ENCODE assay signal across 8 cellular contexts in genomic region chr1:61050541-61051454, GRCh38. TPM values are rescaled to one million over a fixed set of nuclear protein-coding genes. Genes with fewer than 3 reads are reported as not detected.
DNase-seq lines count a peak whose midpoint lies in the region; ATAC-seq and TF ChIP-seq lines count a peak whose summit lies in the region.

No MANE protein-coding gene starts in this region.

- H3K9me3 ChIP-seq in RWPE2 (ENCODE audit: severe bottlenecking), result no peaks in the 10 kb centered on the region
- no peaks in the 10 kb centered on the region for H3K9me3 ChIP-seq in endodermal cell (ENCODE audit: control insufficient read depth, low read length)
- H3K9me3 ChIP-seq in mesodermal cell (ENCODE audit: control insufficient read depth, low read length), result no peaks in the 10 kb centered on the region
- no peaks in the 10 kb centered on the region for H3K9me3 ChIP-seq in tibial nerve

- no peak for TF ChIP-seq EP300 in tibial nerve (IDR thresholded peaks at IDR 0.05)

- peak overlapping the region; percentile 61 for H3K4me3 Mint-ChIP-seq in endodermal cell

- no peaks in the 10 kb centered on the region for H3K27me3 ChIP-seq in RWPE2 (ENCODE audit: insufficient read depth, poor library complexity, severe bottlenecking)
- peaks cover 62% of the 10 kb centered on the region for H3K27me3 ChIP-seq in endodermal cell (ENCODE audit: control insufficient read depth, insufficient read depth, low read length, poor library complexity, severe bottlenecking)
- H3K27me3 ChIP-seq in tibial nerve, result no peaks in the 10 kb centered on the region

- H3K4me1 ChIP-seq in RWPE2 (ENCODE audit: insufficient read depth, poor library complexity, severe bottlenecking), result peaks cover 6% of the 10 kb centered on the region
- no peaks in the 10 kb centered on the region for H3K4me1 ChIP-seq in endodermal cell (ENCODE audit: control insufficient read depth, insufficient read depth, low read length)
- H3K4me1 ChIP-seq in mesodermal cell (ENCODE audit: control insufficient read depth, insufficient read depth, low read length, poor library complexity, severe bottlenecking), result peaks cover 6% of the 10 kb centered on the region
- peaks cover 0 to 50% (median 13%) of the 10 kb centered on the region in 4 donors for H3K4me1 ChIP-seq in tibial nerve

- peak overlapping the region; percentile 36 for H3K27ac ChIP-seq in RWPE2 (ENCODE audit: poor library complexity, severe bottlenecking)
- H3K27ac ChIP-seq in endodermal cell (ENCODE audit: low read depth, low read length), result no peak overlapping the region
- H3K27ac ChIP-seq in mesodermal cell (ENCODE audit: low read depth, low read length, severe bottlenecking), result no peak overlapping the region
- H3K27ac ChIP-seq in tibial nerve, result peak overlapping the region; percentile 93 to 97 (median 96)

- peak; percentile 59 for DNase-seq in AG20443 (ENCODE audit: low spot score)
- no peak for DNase-seq in RWPE2 (ENCODE audit: low spot score)
- peak; percentile 78 for DNase-seq in endodermal cell
- peak in 1 of 2 donors; percentile 16 for DNase-seq in tibial nerve (ENCODE audit: low spot score in 2 of 2)
- DNase-seq in activated CD4-positive, CD25-positive, alpha-beta regulatory T cell (lab: John Stamatoyannopoulos, UW), result no peak
- DNase-seq in A172 (ENCODE audit: low spot score), result no peak

- peaks cover 57% of the 10 kb centered on the region for H3K27me3 Mint-ChIP-seq in endodermal cell (ENCODE audit: insufficient read depth)

- peak in 1 of 2 donors; percentile 12 for TF ChIP-seq POLR2A in tibial nerve (IDR thresholded peaks at IDR 0.05)

- H3K27ac Mint-ChIP-seq in endodermal cell, result no peak overlapping the region

- H3K36me3 ChIP-seq in RWPE2 (ENCODE audit: low read depth) (no peaks in the 10 kb centered on the region), endodermal cell (ENCODE audit: control insufficient read depth, insufficient read depth, low read length) (no peaks in the 10 kb centered on the region), mesodermal cell (ENCODE audit: control insufficient read depth, insufficient read depth, low read length) (no peaks in the 10 kb centered on the region), tibial nerve (no peaks in the 10 kb centered on the region)

- H3K9ac ChIP-seq in endodermal cell (ENCODE audit: extremely low read depth, low read length, poor library complexity, severe bottlenecking), result no peak overlapping the region

- no peak for TF ChIP-seq CTCF in RWPE2 (IDR thresholded peaks at IDR 0.05; ENCODE audit: poor library complexity, severe bottlenecking)
- TF ChIP-seq CTCF in endodermal cell (conservative IDR thresholded peaks at IDR 0.05), result no peak
- no peak for TF ChIP-seq CTCF in tibial nerve (IDR thresholded peaks at IDR 0.05)

- no peaks in the 10 kb centered on the region for H3K36me3 Mint-ChIP-seq in endodermal cell (ENCODE audit: low read depth)

- no peaks in the 10 kb centered on the region for H3K9me3 Mint-ChIP-seq in endodermal cell

- WGBS in endodermal cell (ENCODE audit: insufficient coverage in 1 of 2, insufficient read length in 1 of 2), 2 experiments, result 0% methylated on average over 13 to 84 of the region's 86 CpGs
- WGBS in mesodermal cell (ENCODE audit: insufficient coverage in 2 of 2), 2 experiments, result 0% methylated on average over 29 to 51 of the region's 86 CpGs
- WGBS in tibial nerve, 2 donors, result 2% methylated on average over 47 to 65 of the region's 86 CpGs

- H3K4me3 ChIP-seq in RWPE2 (ENCODE audit: severe bottlenecking), result peak overlapping the region; percentile 60
- peak overlapping the region; percentile 75 for H3K4me3 ChIP-seq in endodermal cell (ENCODE audit: low read length)
- H3K4me3 ChIP-seq in mesodermal cell (ENCODE audit: extremely low read depth, insufficient read depth, low read length, poor library complexity, severe bottlenecking), result peak overlapping the region; percentile 60
- peak overlapping the region; percentile 76 to 93 (median 82) for H3K4me3 ChIP-seq in tibial nerve

- ATAC-seq in GM21390 (IDR thresholded peaks at IDR 0.05; ENCODE audit: unreplicated experiment) (peak; percentile 14), RWPE2 (ENCODE audit: low read depth) (peak; percentile 56; the same call in 2 of the 3 replicates)

- peaks cover 29% of the 10 kb centered on the region for H3K4me1 Mint-ChIP-seq in endodermal cell

RNA-seq across cellular contexts. Expression of gene NFIA, which starts 31.6 kb away (rescaled TPM):
- 1 to 10 TPM; 2.3 to 3.8 TPM for total RNA-seq in endodermal cell
- polyA plus RNA-seq in endodermal cell (2013, experiment 1 of 2), result 3.7 TPM
- 5.1 TPM for polyA plus RNA-seq in endodermal cell (2013, experiment 2 of 2)
- 1.2 TPM for polyA plus RNA-seq in mesodermal cell (2013, experiment 1 of 2)
- 0.86 TPM for polyA plus RNA-seq in mesodermal cell (2013, experiment 2 of 2)
- 10 to 100 TPM; 71.2 to 81.4 (median 75.7) TPM for total RNA-seq in tibial nerve
- total RNA-seq in A172 (2014; rRNA removed; shearing (Covaris generic)), result 0.22 and 0.31 TPM in 2 replicates

Comparison
In these comparisons a context has a peak if more than half of its experiments do, and no peak if none do; other contexts are left out.
1. DNase-seq: peak in AG20443 (single experiment) and endodermal cell (single experiment); none in RWPE2 (single experiment), activated CD4-positive, CD25-positive, alpha-beta regulatory T cell (0 of 4) and A172 (single experiment).
2. H3K27ac ChIP-seq: peak in RWPE2 (single experiment) and tibial nerve (4 of 4); none in endodermal cell (single experiment) and mesodermal cell (single experiment).
3. RNA of gene NFIA, which starts 31.6 kb away (total RNA-seq): 71.2 to 81.4 TPM in tibial nerve; 2.3 to 3.8 TPM in endodermal cell and 0.22 to 0.31 TPM in A172; every median in the first group is over 10 times any median in the second.
4. Peak in every context shown above with its lines, with median percentiles within 50 percentile points of each other: H3K4me3 ChIP-seq.